In genomic region chr10:21100190-21100589, GRCh38 we compare ENCODE assay signal across 15 cellular contexts.
DNase-seq lines count a peak whose midpoint lies in the region; ATAC-seq and TF ChIP-seq lines count a peak whose summit lies in the region.
"Had no signal": no experiment of that assay in that cellular context is flagged by ENCODE, and none has a peak within 500 bp of the region (broad histone marks: within the 10 kb centered on the region; RNA-seq: fewer than 3 reads in every experiment).

No MANE protein-coding gene starts in this region.

- H4K91ac ChIP-seq in neuronal stem cell (ENCODE audit: low read depth, low read length, poor library complexity), result no peak overlapping the region

- POLR2A ChIA-PET in PC-3 (lab: Charles Lee; ENCODE audit: unreplicated experiment), result no interaction called here

- H3K9me3 ChIP-seq in PC-3 (ENCODE audit: low read length) (no peaks in the 10 kb centered on the region), neuronal stem cell (replicated peaks in 1 of 2; ENCODE audit: control insufficient read depth in 2 of 2, insufficient read depth in 1 of 2, low read depth in 1 of 2, low read length in 2 of 2) (no peaks in the 10 kb centered on the region)
- H3K9me3 ChIP-seq: gastrocnemius medialis had no signal

- H2BK5ac ChIP-seq in neuronal stem cell (ENCODE audit: low read length), result no peak overlapping the region

- no peak for ATAC-seq in PC-3
- ATAC-seq: gastrocnemius medialis had no signal

- CTCF ChIA-PET in PC-3 (lab: Charles Lee), result interaction anchor here (1.0 kb wide), 1 partner anchor 35 kb away, joined by 4 read pairs; no protein-coding TSS in a partner anchor

- H4K8ac ChIP-seq in neuronal stem cell (ENCODE audit: low read depth, low read length), result no peak overlapping the region

- peak overlapping the region; percentile 95 for H3K27ac ChIP-seq in ACC112 (ENCODE audit: low read depth, low read length)
- H3K27ac ChIP-seq in PC-3 (ENCODE audit: low read length), result peak overlapping the region; percentile 93
- peak overlapping the region in 53 of 59 donors; percentile 10 to 81 (median 68) for H3K27ac ChIP-seq in dorsolateral prefrontal cortex
- peak overlapping the region; percentile 92 for H3K27ac ChIP-seq in neuronal stem cell (replicated peaks; ENCODE audit: low read length)
- H3K27ac ChIP-seq: gastrocnemius medialis had no signal

- H3K79me1 ChIP-seq in neuronal stem cell (ENCODE audit: low read depth, low read length), result no peaks in the 10 kb centered on the region

- H3K14ac ChIP-seq in neuronal stem cell (ENCODE audit: low read length), result no peak overlapping the region

- H3K18ac ChIP-seq in neuronal stem cell (ENCODE audit: low read length), result peak overlapping the region; percentile 23

- H3K4me1 ChIP-seq in ACC112 (ENCODE audit: control insufficient read depth, insufficient read depth, low read length, unreplicated experiment), result peaks cover 31% of the 10 kb centered on the region
- peaks cover 36% of the 10 kb centered on the region for H3K4me1 ChIP-seq in PC-3 (ENCODE audit: insufficient read depth, low read length)
- peaks cover 11 to 32% of the 10 kb centered on the region in 2 donors for H3K4me1 ChIP-seq in neuronal stem cell (ENCODE audit: control insufficient read depth in 2 of 2, insufficient read depth in 1 of 2, low read depth in 1 of 2, low read length in 2 of 2)
- H3K4me1 ChIP-seq: gastrocnemius medialis had no signal

- no peaks in the 10 kb centered on the region for H3F3A ChIP-seq in PC-3 (ENCODE audit: low read length, unreplicated experiment)

- no peak overlapping the region for H2BK12ac ChIP-seq in neuronal stem cell (ENCODE audit: low read length)

- no CpG with 5 or more reads among the region's 12 CpGs for WGBS in neuronal stem cell (ENCODE audit: extremely low coverage in 2 of 2, insufficient read length in 2 of 2, insufficient replicate concordance in 1 of 2), 2 donors

- H3K23ac ChIP-seq in neuronal stem cell (ENCODE audit: low read depth, low read length, poor library complexity), result no peak overlapping the region

- no peak overlapping the region for H2AK5ac ChIP-seq in neuronal stem cell (ENCODE audit: low read depth, low read length)

- no peak overlapping the region for H2BK15ac ChIP-seq in neuronal stem cell (ENCODE audit: low read length)

- no peak overlapping the region for H3K4ac ChIP-seq in neuronal stem cell (ENCODE audit: low read length)

- H3K4me3 ChIP-seq in ACC112 (ENCODE audit: low read depth, low read length) (peak overlapping the region; percentile 36), PC-3 (ENCODE audit: low read length) (no peak overlapping the region), dorsolateral prefrontal cortex (peak overlapping the region in 18 of 59 donors; percentile 3 to 35 (median 16)), neuronal stem cell (ENCODE audit: low read length in 2 of 2) (peak overlapping the region in 1 of 2 donors; percentile 30)
- H3K4me3 ChIP-seq: gastrocnemius medialis had no signal

- BruUV-seq in PC-3 (replicated peaks; lab: Mats Ljungman, UMichigan), result no TSS peak

- H3K4me2 ChIP-seq in PC-3 (ENCODE audit: low read length) (peak overlapping the region; percentile 70), neuronal stem cell (ENCODE audit: insufficient read depth, low read length, poor library complexity, severe bottlenecking) (peak overlapping the region; percentile 34)

- H3K36me3 ChIP-seq in ACC112 (ENCODE audit: insufficient read depth, low read length), result no peaks in the 10 kb centered on the region
- H3K36me3 ChIP-seq in PC-3 (ENCODE audit: low read depth, low read length), result no peaks in the 10 kb centered on the region
- no peaks in the 10 kb centered on the region for H3K36me3 ChIP-seq in neuronal stem cell (replicated peaks in 1 of 2; ENCODE audit: control insufficient read depth in 2 of 2, insufficient read depth in 2 of 2, low read length in 2 of 2)
- H3K36me3 ChIP-seq: gastrocnemius medialis had no signal

- H3K9ac ChIP-seq in PC-3 (ENCODE audit: low read length), result peak overlapping the region; percentile 58
- H3K9ac ChIP-seq in neuronal stem cell (ENCODE audit: low read depth, low read length, poor library complexity), result no peak overlapping the region

- H2AFZ ChIP-seq in ACC112 (ENCODE audit: low read length, unreplicated experiment), result peak overlapping the region; percentile 92
- 0 out of 2 replicates have a peak overlapping the region, but pooled peaks have one; percentile 45 for H2AFZ ChIP-seq in PC-3 (ENCODE audit: low read length)
- H2AFZ ChIP-seq in neuronal stem cell (ENCODE audit: low read length), result peak overlapping the region; percentile 50

- H3K27me3 ChIP-seq in ACC112 (ENCODE audit: insufficient read depth, low read length), result no peaks in the 10 kb centered on the region
- H3K27me3 ChIP-seq in PC-3 (ENCODE audit: low read length), result no peaks in the 10 kb centered on the region
- no peaks in the 10 kb centered on the region for H3K27me3 ChIP-seq in dorsolateral prefrontal cortex
- no peaks in the 10 kb centered on the region for H3K27me3 ChIP-seq in neuronal stem cell (ENCODE audit: control insufficient read depth in 3 of 3, insufficient read depth in 3 of 3, low read depth in 1 of 3, low read length in 3 of 3)
- H3K27me3 ChIP-seq: gastrocnemius medialis had no signal

- H3K79me2 ChIP-seq in ACC112 (ENCODE audit: control insufficient read depth, insufficient read depth, low read length, unreplicated experiment) (no peaks in the 10 kb centered on the region), PC-3 (ENCODE audit: low read length) (no peaks in the 10 kb centered on the region)

- TF ChIP-seq CTCF in PC-3 (conservative IDR thresholded peaks at IDR 0.05; ENCODE audit: low read depth, low read length), result no peak
- no peak for TF ChIP-seq CTCF in dorsolateral prefrontal cortex (IDR thresholded peaks at IDR 0.05 in 54 of 56, conservative IDR thresholded peaks at IDR 0.05 in 2 of 56; ENCODE audit: low read depth in 1 of 56, partially characterized antibody in 56 of 56)
- TF ChIP-seq CTCF in GM20000 (IDR thresholded peaks at IDR 0.05; ENCODE audit: extremely low read depth, missing control alignments), result no peak

- no peaks in the 10 kb centered on the region for H3K9me2 ChIP-seq in PC-3 (replicated peaks; ENCODE audit: low read length)

- no peaks in the 10 kb centered on the region for H4K20me1 ChIP-seq in PC-3 (ENCODE audit: low read length)

- intact Hi-C loops in PC-3 (cut with micrococcal nuclease) (no loop called here), dorsolateral prefrontal cortex (cut with DNase I) (no loop called here)

- DNase-seq in PC-3, result no peak
- peak in 4 of 10 donors; percentile 41 to 53 (median 50) for DNase-seq in dorsolateral prefrontal cortex
- DNase-seq in neuronal stem cell (ENCODE audit: low spot score), result peak; percentile 54
- DNase-seq in NCI-H187 treated with DMSO at 0.1 percent for 48 hours (lab: John Stamatoyannopoulos, UW), result no peak
- no peak for DNase-seq in DMS53 (lab: John Stamatoyannopoulos, UW)
- DNase-seq in DMS153 treated with DMSO at 0.1 percent for 48 hours (lab: John Stamatoyannopoulos, UW; ENCODE audit: unreplicated experiment), result no peak
- no peak for DNase-seq in GM20000 (ENCODE audit: low spot score)
- DNase-seq: activated CD4-positive, alpha-beta T cell treated with anti-CD3 and anti-CD28 coated beads, Interleukin-2, amount 10 ng/mL, durations not matched to agents 24 days and 14 days; activated naive CD4-positive, alpha-beta T cell treated with anti-CD3 and anti-CD28 coated beads, Interleukin-2, amount 50 U/mL, for 16 hours; central memory CD4-positive, alpha-beta T cell; gastrocnemius medialis; HCEC 1CT; naive B cell; NCI-H510A had no signal

- no peak overlapping the region for H2BK120ac ChIP-seq in neuronal stem cell (ENCODE audit: low read depth, low read length)
